ENCODE assay signal across 12 cellular contexts in genomic region chr2:64222351-64222750, GRCh38.
A peak's percentile ranks its signal among the peaks of the same experiment; 100 is the strongest.
DNase-seq lines count a peak whose midpoint lies in the region; ATAC-seq and TF ChIP-seq lines count a peak whose summit lies in the region.
"Had no signal": no experiment of that assay in that cellular context is flagged by ENCODE, and none has a peak within 500 bp of the region (broad histone marks: within the 10 kb centered on the region; RNA-seq: fewer than 3 reads in every experiment).

No MANE protein-coding gene starts in this region.

- peak overlapping the region; percentile 89 for H3K27ac Mint-ChIP-seq in stimulated activated memory B cell treated with anti-CD40 and anti-IgM and Interleukin-4, amounts not matched to agents 10 μg/mL and 1 μg/mL and 100 μg/mL, for 72 hours

- no peak overlapping the region for H3K4me3 Mint-ChIP-seq in stimulated activated memory B cell treated with anti-CD40 and anti-IgM and Interleukin-4, amounts not matched to agents 10 μg/mL and 1 μg/mL and 100 μg/mL, for 72 hours

- H3K79me2 ChIP-seq in mammary epithelial cell (ENCODE audit: insufficient read depth, low read length) = no peaks in the 10 kb centered on the region

- DNase-seq in DMS79 treated with DMSO at 0.1 percent for 48 hours (lab: John Stamatoyannopoulos, UW) (peak; percentile 47), DMS79 (lab: John Stamatoyannopoulos, UW) (no peak), mammary epithelial cell (peak; percentile 61), inferior parietal cortex (ENCODE audit: extremely low spot score) (peak; percentile 44), SIG-M5 (lab: John Stamatoyannopoulos, UW) (no peak), neuronal stem cell (ENCODE audit: low spot score) (no peak), 8988T (no peak)
- DNase-seq: activated CD4-positive, CD25-positive, alpha-beta regulatory T cell; occipital lobe; RPMI8226; tibial artery had no signal

- dilution Hi-C loops in mammary epithelial cell (cut with HindIII; ENCODE audit: low sequenced_read_pairs) = loop anchor here (5.0 kb wide), 1 partner anchor 40 kb away; no protein-coding TSS in a partner anchor

- no peaks in the 10 kb centered on the region for H3K36me3 ChIP-seq in mammary epithelial cell (ENCODE audit: insufficient read depth, low read length)
- no peaks in the 10 kb centered on the region for H3K36me3 ChIP-seq in neuronal stem cell (replicated peaks in 1 of 2; ENCODE audit: control insufficient read depth in 2 of 2, insufficient read depth in 2 of 2, low read length in 2 of 2)
- H3K36me3 ChIP-seq: tibial artery had no signal

- no peak overlapping the region for H2AFZ ChIP-seq in mammary epithelial cell (ENCODE audit: low read depth, low read length)
- H2AFZ ChIP-seq in neuronal stem cell (ENCODE audit: low read length) = no peak overlapping the region

- no peak overlapping the region for H4K8ac ChIP-seq in neuronal stem cell (ENCODE audit: low read depth, low read length)

- no peak overlapping the region for H4K91ac ChIP-seq in neuronal stem cell (ENCODE audit: low read depth, low read length, poor library complexity)

- peaks cover 39% of the 10 kb centered on the region for H3K4me1 Mint-ChIP-seq in stimulated activated memory B cell treated with anti-CD40 and anti-IgM and Interleukin-4, amounts not matched to agents 10 μg/mL and 1 μg/mL and 100 μg/mL, for 72 hours

- H3K27ac ChIP-seq in mammary epithelial cell (ENCODE audit: insufficient read depth, low read depth, low read length) = no peak overlapping the region
- H3K27ac ChIP-seq in neuronal stem cell (replicated peaks; ENCODE audit: low read length) = no peak overlapping the region
- H3K27ac ChIP-seq: tibial artery had no signal

- H3K4me1 ChIP-seq in mammary epithelial cell (ENCODE audit: insufficient read depth, low read length) (peaks cover 11% of the 10 kb centered on the region), neuronal stem cell (ENCODE audit: control insufficient read depth in 2 of 2, insufficient read depth in 1 of 2, low read depth in 1 of 2, low read length in 2 of 2) (peaks cover 0 to 6% of the 10 kb centered on the region in 2 donors)

- H2BK12ac ChIP-seq in neuronal stem cell (ENCODE audit: low read length) = no peak overlapping the region

- H3K4ac ChIP-seq in neuronal stem cell (ENCODE audit: low read length) = no peak overlapping the region

- no peak overlapping the region for H3K4me3 ChIP-seq in mammary epithelial cell (replicated peaks in 1 of 3; ENCODE audit: insufficient read depth in 1 of 3, low read depth in 2 of 3, low read length in 3 of 3)
- no peak overlapping the region for H3K4me3 ChIP-seq in neuronal stem cell (ENCODE audit: low read length in 2 of 2)
- H3K4me3 ChIP-seq: tibial artery had no signal

- H3K9me3 ChIP-seq in mammary epithelial cell (replicated peaks; ENCODE audit: insufficient read depth, low read length) (no peaks in the 10 kb centered on the region), neuronal stem cell (replicated peaks in 1 of 2; ENCODE audit: control insufficient read depth in 2 of 2, insufficient read depth in 1 of 2, low read depth in 1 of 2, low read length in 2 of 2) (no peaks in the 10 kb centered on the region)
- H3K9me3 ChIP-seq: tibial artery had no signal

- peaks cover 5% of the 10 kb centered on the region for H3K9me3 Mint-ChIP-seq in stimulated activated memory B cell treated with anti-CD40 and anti-IgM and Interleukin-4, amounts not matched to agents 10 μg/mL and 1 μg/mL and 100 μg/mL, for 72 hours

- no peak for ATAC-seq in stimulated activated memory B cell treated with anti-CD40 and anti-IgM and Interleukin-4, amounts not matched to agents 10 μg/mL and 1 μg/mL and 100 μg/mL, for 72 hours

- 4% methylated on average over 2 of the region's 2 CpGs for WGBS in mammary epithelial cell (ENCODE audit: low coverage, missing lambda C conversion rate)
- no CpG with 5 or more reads among the region's 2 CpGs for WGBS in neuronal stem cell (ENCODE audit: extremely low coverage in 2 of 2, insufficient read length in 2 of 2, insufficient replicate concordance in 1 of 2), 2 donors

- intact Hi-C loops in mammary epithelial cell (cut with micrococcal nuclease) = no loop called here

- H2AK5ac ChIP-seq in neuronal stem cell (ENCODE audit: low read depth, low read length) = no peak overlapping the region

- H4K20me1 ChIP-seq in mammary epithelial cell (ENCODE audit: insufficient read depth, low read length) = no peaks in the 10 kb centered on the region

- no peak overlapping the region for H3K18ac ChIP-seq in neuronal stem cell (ENCODE audit: low read length)

- H3K79me1 ChIP-seq in neuronal stem cell (ENCODE audit: low read depth, low read length) = no peaks in the 10 kb centered on the region

- no peak overlapping the region for H2BK5ac ChIP-seq in neuronal stem cell (ENCODE audit: low read length)

- TF ChIP-seq CTCF in mammary epithelial cell (conservative IDR thresholded peaks at IDR 0.05 in 1 of 2, IDR thresholded peaks at IDR 0.05 in 1 of 2; ENCODE audit: extremely low read depth in 1 of 2, insufficient read depth in 1 of 2, low read depth in 1 of 2, low read length in 2 of 2) = no peak

- H3K36me3 Mint-ChIP-seq in stimulated activated memory B cell treated with anti-CD40 and anti-IgM and Interleukin-4, amounts not matched to agents 10 μg/mL and 1 μg/mL and 100 μg/mL, for 72 hours = no peaks in the 10 kb centered on the region

- H3K4me2 ChIP-seq in mammary epithelial cell (ENCODE audit: insufficient read depth, low read depth, low read length) (no peak overlapping the region), neuronal stem cell (ENCODE audit: insufficient read depth, low read length, poor library complexity, severe bottlenecking) (no peak overlapping the region)

- in situ Hi-C loops in mammary epithelial cell (cut with MboI; ENCODE audit: low sequenced_read_pairs in 2 of 2) = no loop called here

- no peaks in the 10 kb centered on the region for H3K27me3 Mint-ChIP-seq in stimulated activated memory B cell treated with anti-CD40 and anti-IgM and Interleukin-4, amounts not matched to agents 10 μg/mL and 1 μg/mL and 100 μg/mL, for 72 hours

- H3K9ac ChIP-seq in mammary epithelial cell (ENCODE audit: insufficient read depth, low read length) = no peak overlapping the region
- H3K9ac ChIP-seq in neuronal stem cell (ENCODE audit: low read depth, low read length, poor library complexity) = no peak overlapping the region

- H3K27me3 ChIP-seq in mammary epithelial cell (ENCODE audit: insufficient read depth, low read length) (no peaks in the 10 kb centered on the region), neuronal stem cell (ENCODE audit: control insufficient read depth in 3 of 3, insufficient read depth in 3 of 3, low read depth in 1 of 3, low read length in 3 of 3) (peaks cover 0 to 3% (median 0%) of the 10 kb centered on the region in 3 experiments)
- H3K27me3 ChIP-seq: tibial artery had no signal

- no peak overlapping the region for H2BK120ac ChIP-seq in neuronal stem cell (ENCODE audit: low read depth, low read length)

- H3K14ac ChIP-seq in neuronal stem cell (ENCODE audit: low read length) = no peak overlapping the region

- CTCF ChIA-PET in mammary epithelial cell (lab: Charles Lee; ENCODE audit: low non-redundant PET) = no interaction called here

- no peak overlapping the region for H2BK15ac ChIP-seq in neuronal stem cell (ENCODE audit: low read length)

- BruUV-seq in mammary epithelial cell (replicated peaks; lab: Mats Ljungman, UMichigan) = no TSS peak

- no peak overlapping the region for H3K23ac ChIP-seq in neuronal stem cell (ENCODE audit: low read depth, low read length, poor library complexity)

Comparison
In these comparisons a context has a peak if more than half of its experiments do, and no peak if none do; other contexts are left out.
1. DNase-seq: peak in DMS79 treated with DMSO at 0.1 percent for 48 hours (single experiment), mammary epithelial cell (single experiment) and inferior parietal cortex (single experiment); none in DMS79 (single experiment), SIG-M5 (single experiment), neuronal stem cell (single experiment) and 8988T (single experiment).